9 cellular contexts compared by ENCODE assay signal in genomic region chr4:48129307-48130014, GRCh38. TPM values are rescaled to one million over a fixed set of nuclear protein-coding genes. Genes with fewer than 3 reads are reported as not detected.
DNase-seq lines count a peak whose midpoint lies in the region; ATAC-seq, FAIRE-seq and TF ChIP-seq lines count a peak whose summit lies in the region.
"Had no signal": no experiment of that assay in that cellular context is flagged by ENCODE, and none has a peak within 500 bp of the region (broad histone marks: within the 10 kb centered on the region; RNA-seq: fewer than 3 reads in every experiment).

No MANE protein-coding gene starts in this region.

- H3K36me3 ChIP-seq in esophagus muscularis mucosa: no peaks in the 10 kb centered on the region

- no peak for TF ChIP-seq POLR2A in esophagus muscularis mucosa (IDR thresholded peaks at IDR 0.05; ENCODE audit: low read depth)

- no peak for TF ChIP-seq EP300 in esophagus muscularis mucosa (IDR thresholded peaks at IDR 0.05)

- H3K27ac ChIP-seq in esophagus muscularis mucosa (replicated peaks in 1 of 4): no peak overlapping the region

- TF ChIP-seq CTCF in astrocyte of the cerebellum (IDR thresholded peaks at IDR 0.05; ENCODE audit: low read depth, low read length, missing control alignments) (peak; percentile 10), esophagus muscularis mucosa (IDR thresholded peaks at IDR 0.05) (no peak)

- in situ Hi-C loops in astrocyte of the cerebellum (cut with HindIII; ENCODE audit: low sequenced_read_pairs): no loop called here

- H3K4me3 ChIP-seq in astrocyte of the cerebellum (ENCODE audit: low read depth, low read length) (no peak overlapping the region), esophagus muscularis mucosa (no peak overlapping the region)

- FAIRE-seq in RCC 7860 (lab: Jason Lieb, UNC): no peak

- WGBS in esophagus muscularis mucosa: 49% methylated on average over 9 of the region's 9 CpGs

- H3K4me1 ChIP-seq in esophagus muscularis mucosa: peaks cover 12 to 22% (median 13%) of the 10 kb centered on the region in 4 donors

- H3K27me3 ChIP-seq in esophagus muscularis mucosa: no peaks in the 10 kb centered on the region

- H3K9me3 ChIP-seq in esophagus muscularis mucosa: no peaks in the 10 kb centered on the region

- intact Hi-C loops in posterior vena cava (cut with DNase I) (no loop called here), esophagus muscularis mucosa (cut with DNase I) (no loop called here)

- DNase-seq in ELR (ENCODE audit: low read depth): peak; percentile 34
- peak; percentile 21 for DNase-seq in RCC 7860 (ENCODE audit: low spot score)
- no peak for DNase-seq in astrocyte of the cerebellum (ENCODE audit: low read depth)
- peak; percentile 81 for DNase-seq in posterior vena cava (ENCODE audit: low spot score)
- DNase-seq in esophagus muscularis mucosa (ENCODE audit: extremely low spot score): no peak
- no peak for DNase-seq in COLO829 (ENCODE audit: low spot score)
- DNase-seq: NCI-H1048 had no signal

- ATAC-seq in GM18511 (IDR thresholded peaks at IDR 0.05; ENCODE audit: unreplicated experiment) (no peak), HG02678 (IDR thresholded peaks at IDR 0.05; ENCODE audit: unreplicated experiment) (no peak)

RNA-seq across cellular contexts. Expression of gene TXK, which starts 4.6 kb away (rescaled TPM):
- 1 to 10 TPM; 2.6 TPM for total RNA-seq in posterior vena cava
- total RNA-seq in esophagus muscularis mucosa: 1 to 10 TPM in 3 of 4 donors, under 1 TPM in 1; 0.92 to 2.1 (median 1.1) TPM

Comparison
In these comparisons a context has a peak if more than half of its experiments do, and no peak if none do; other contexts are left out.
1. DNase-seq: peak in ELR (single experiment), RCC 7860 (single experiment) and posterior vena cava (single experiment); none in astrocyte of the cerebellum (single experiment), esophagus muscularis mucosa (single experiment) and COLO829 (single experiment).